In genomic region chr3:109241459-109241858, GRCh38 we compare ENCODE assay signal across 1 cellular context.
TF ChIP-seq lines count a peak whose summit lies in the region.

No MANE protein-coding gene starts in this region.

TF ChIP-seq in GM23338, 12 proteins besides CTCF, POLR2A, EP300 and RAD21 (continued from another document):
- TF ChIP-seq, protein P1, sequence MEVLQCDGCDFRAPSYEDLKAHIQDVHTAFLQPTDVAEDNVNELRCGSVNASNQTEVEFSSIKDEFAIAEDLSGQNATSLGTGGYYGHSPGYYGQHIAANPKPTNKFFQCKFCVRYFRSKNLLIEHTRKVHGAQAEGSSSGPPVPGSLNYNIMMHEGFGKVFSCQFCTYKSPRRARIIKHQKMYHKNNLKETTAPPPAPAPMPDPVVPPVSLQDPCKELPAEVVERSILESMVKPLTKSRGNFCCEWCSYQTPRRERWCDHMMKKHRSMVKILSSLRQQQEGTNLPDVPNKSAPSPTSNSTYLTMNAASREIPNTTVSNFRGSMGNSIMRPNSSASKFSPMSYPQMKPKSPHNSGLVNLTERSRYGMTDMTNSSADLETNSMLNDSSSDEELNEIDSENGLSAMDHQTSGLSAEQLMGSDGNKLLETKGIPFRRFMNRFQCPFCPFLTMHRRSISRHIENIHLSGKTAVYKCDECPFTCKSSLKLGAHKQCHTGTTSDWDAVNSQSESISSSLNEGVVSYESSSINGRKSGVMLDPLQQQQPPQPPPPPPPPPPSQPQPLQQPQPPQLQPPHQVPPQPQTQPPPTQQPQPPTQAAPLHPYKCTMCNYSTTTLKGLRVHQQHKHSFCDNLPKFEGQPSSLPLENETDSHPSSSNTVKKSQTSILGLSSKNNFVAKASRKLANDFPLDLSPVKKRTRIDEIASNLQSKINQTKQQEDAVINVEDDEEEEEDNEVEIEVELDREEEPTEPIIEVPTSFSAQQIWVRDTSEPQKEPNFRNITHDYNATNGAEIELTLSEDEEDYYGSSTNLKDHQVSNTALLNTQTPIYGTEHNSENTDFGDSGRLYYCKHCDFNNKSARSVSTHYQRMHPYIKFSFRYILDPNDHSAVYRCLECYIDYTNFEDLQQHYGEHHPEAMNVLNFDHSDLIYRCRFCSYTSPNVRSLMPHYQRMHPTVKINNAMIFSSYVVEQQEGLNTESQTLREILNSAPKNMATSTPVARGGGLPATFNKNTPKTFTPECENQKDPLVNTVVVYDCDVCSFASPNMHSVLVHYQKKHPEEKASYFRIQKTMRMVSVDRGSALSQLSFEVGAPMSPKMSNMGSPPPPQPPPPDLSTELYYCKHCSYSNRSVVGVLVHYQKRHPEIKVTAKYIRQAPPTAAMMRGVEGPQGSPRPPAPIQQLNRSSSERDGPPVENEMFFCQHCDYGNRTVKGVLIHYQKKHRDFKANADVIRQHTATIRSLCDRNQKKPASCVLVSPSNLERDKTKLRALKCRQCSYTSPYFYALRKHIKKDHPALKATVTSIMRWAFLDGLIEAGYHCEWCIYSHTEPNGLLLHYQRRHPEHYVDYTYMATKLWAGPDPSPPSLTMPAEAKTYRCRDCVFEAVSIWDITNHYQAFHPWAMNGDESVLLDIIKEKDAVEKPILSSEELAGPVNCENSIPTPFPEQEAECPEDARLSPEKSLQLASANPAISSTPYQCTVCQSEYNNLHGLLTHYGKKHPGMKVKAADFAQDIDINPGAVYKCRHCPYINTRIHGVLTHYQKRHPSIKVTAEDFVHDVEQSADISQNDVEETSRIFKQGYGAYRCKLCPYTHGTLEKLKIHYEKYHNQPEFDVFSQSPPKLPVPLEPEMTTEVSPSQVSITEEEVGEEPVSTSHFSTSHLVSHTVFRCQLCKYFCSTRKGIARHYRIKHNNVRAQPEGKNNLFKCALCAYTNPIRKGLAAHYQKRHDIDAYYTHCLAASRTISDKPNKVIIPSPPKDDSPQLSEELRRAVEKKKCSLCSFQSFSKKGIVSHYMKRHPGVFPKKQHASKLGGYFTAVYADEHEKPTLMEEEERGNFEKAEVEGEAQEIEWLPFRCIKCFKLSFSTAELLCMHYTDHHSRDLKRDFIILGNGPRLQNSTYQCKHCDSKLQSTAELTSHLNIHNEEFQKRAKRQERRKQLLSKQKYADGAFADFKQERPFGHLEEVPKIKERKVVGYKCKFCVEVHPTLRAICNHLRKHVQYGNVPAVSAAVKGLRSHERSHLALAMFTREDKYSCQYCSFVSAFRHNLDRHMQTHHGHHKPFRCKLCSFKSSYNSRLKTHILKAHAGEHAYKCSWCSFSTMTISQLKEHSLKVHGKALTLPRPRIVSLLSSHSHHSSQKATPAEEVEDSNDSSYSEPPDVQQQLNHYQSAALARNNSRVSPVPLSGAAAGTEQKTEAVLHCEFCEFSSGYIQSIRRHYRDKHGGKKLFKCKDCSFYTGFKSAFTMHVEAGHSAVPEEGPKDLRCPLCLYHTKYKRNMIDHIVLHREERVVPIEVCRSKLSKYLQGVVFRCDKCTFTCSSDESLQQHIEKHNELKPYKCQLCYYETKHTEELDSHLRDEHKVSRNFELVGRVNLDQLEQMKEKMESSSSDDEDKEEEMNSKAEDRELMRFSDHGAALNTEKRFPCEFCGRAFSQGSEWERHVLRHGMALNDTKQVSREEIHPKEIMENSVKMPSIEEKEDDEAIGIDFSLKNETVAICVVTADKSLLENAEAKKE (CRISPR knock-in tag; IDR thresholded peaks at IDR 0.05), result 0 out of 2 replicates have a peak, but pooled peaks have one; percentile 40
- TF ChIP-seq ZNF331 (CRISPR knock-in tag; IDR thresholded peaks at IDR 0.05; ENCODE audit: low read depth) (no peak), EZH2phosphoT487 (IDR thresholded peaks at IDR 0.05; ENCODE audit: unreplicated experiment) (no peak)
TF ChIP-seq in GM23338: peak in this region for 1.
